Comparison of ENCODE assay signal across 8 cellular contexts in the genomic region with DNA sequence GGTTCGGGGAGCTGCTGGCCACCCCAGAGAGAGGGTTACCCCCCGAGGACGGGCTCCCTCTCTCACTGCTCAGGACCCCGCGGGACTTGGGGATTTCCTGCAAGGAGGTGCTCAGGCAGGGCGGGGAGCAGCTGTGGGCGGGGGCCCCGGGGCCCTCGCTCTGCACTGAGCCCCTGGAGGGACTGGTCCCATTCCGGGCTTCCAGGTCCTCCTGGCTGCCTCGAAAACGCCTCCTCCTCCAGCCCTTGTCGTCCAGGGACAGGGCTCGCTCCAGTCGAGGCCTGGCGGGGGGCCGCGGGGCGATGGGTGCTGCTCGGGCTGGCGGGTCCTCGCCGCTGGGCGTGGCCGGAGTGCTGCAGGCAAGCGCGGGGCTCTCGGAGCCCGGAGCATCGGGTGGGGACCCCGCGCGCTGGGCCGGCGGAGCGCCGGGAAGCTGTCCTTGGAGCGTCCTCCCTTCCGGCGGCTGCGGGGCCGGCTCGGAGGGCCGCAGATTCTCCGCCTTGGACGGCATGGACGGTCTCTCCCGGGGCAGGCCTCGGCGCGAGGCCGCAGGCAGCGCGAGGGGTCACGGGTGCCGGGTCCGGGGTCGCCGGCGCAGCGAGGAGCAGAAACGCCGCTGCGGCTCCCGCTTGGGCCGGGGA. TPM values are rescaled to one million over a fixed set of nuclear protein-coding genes. Genes with fewer than 3 reads are reported as not detected.
DNase-seq lines count a peak whose midpoint lies in the region; ATAC-seq, FAIRE-seq and TF ChIP-seq lines count a peak whose summit lies in the region.

No MANE protein-coding gene starts in this region.

- no peak for FAIRE-seq in astrocyte (lab: Jason Lieb, UNC)

- peak overlapping the region; percentile 88 for H3K9ac ChIP-seq in astrocyte (ENCODE audit: low read length)
- peak overlapping the region; percentile 72 for H3K9ac ChIP-seq in iPS-20b (ENCODE audit: low read depth, low read length)

- H3K4me1 Mint-ChIP-seq in T-cell (peaks cover 19 to 29% (median 28%) of the 10 kb centered on the region in 3 donors), astrocyte (ENCODE audit: low read depth, unreplicated experiment) (peaks cover 24% of the 10 kb centered on the region)

- peaks cover 60% of the 10 kb centered on the region for H3K79me2 ChIP-seq in astrocyte (ENCODE audit: insufficient read depth, low read length)

- POLR2A ChIA-PET in T-cell (lab: Charles Lee) = interaction anchor here in 1 of 2 donors (0.6 kb wide), 1 partner anchor 750 kb away, joined by 3 read pairs; no protein-coding TSS in a partner anchor

- H3K27me3 ChIP-seq in astrocyte (ENCODE audit: insufficient read depth, low read length) = no peaks in the 10 kb centered on the region
- peaks cover 5% of the 10 kb centered on the region; the same call in 1 of the 2 replicates for H3K27me3 ChIP-seq in iPS-20b (ENCODE audit: insufficient read depth, low read length)

- no peaks in the 10 kb centered on the region for H3K27me3 Mint-ChIP-seq in T-cell
- no peaks in the 10 kb centered on the region for H3K27me3 Mint-ChIP-seq in astrocyte (ENCODE audit: low read depth, unreplicated experiment)

- H3K27ac ChIP-seq in astrocyte (ENCODE audit: low read depth, low read length) (peak overlapping the region; percentile 44), iPS-20b (ENCODE audit: low read length) (no peak overlapping the region)

- no peak for TF ChIP-seq CTCF in astrocyte (IDR thresholded peaks at IDR 0.05; ENCODE audit: insufficient read depth, low read depth, low read length)

- H4K20me1 ChIP-seq in astrocyte (ENCODE audit: insufficient read depth, low read length) = peaks cover 82% of the 10 kb centered on the region

- H2AFZ ChIP-seq in astrocyte (ENCODE audit: low read depth, low read length) = peak overlapping the region; percentile 38

- H3K9me3 Mint-ChIP-seq in T-cell = no peaks in the 10 kb centered on the region
- H3K9me3 Mint-ChIP-seq in astrocyte (ENCODE audit: unreplicated experiment) = no peaks in the 10 kb centered on the region

- no peak overlapping the region for H3K27ac Mint-ChIP-seq in T-cell
- no peak overlapping the region for H3K27ac Mint-ChIP-seq in astrocyte (ENCODE audit: unreplicated experiment)

- H3K4me1 ChIP-seq in astrocyte (ENCODE audit: insufficient read depth, low read length) (peaks cover 38% of the 10 kb centered on the region), iPS-20b (ENCODE audit: insufficient read depth, low read length) (no peaks in the 10 kb centered on the region; the same call in 1 of the 2 replicates)

- H3K4me3 ChIP-seq in astrocyte (ENCODE audit: insufficient read depth, low read depth, low read length) = peak overlapping the region; percentile 69
- H3K4me3 ChIP-seq in iPS-20b (ENCODE audit: low read length) = peak overlapping the region; percentile 75

- peaks cover 18% of the 10 kb centered on the region for H3K36me3 ChIP-seq in astrocyte (ENCODE audit: insufficient read depth, low read length)
- H3K36me3 ChIP-seq in iPS-20b (ENCODE audit: insufficient read depth, low read depth, low read length) = peaks cover 35% of the 10 kb centered on the region

- H3K9me3 ChIP-seq in astrocyte (ENCODE audit: insufficient read depth, low read depth, low read length) (no peaks in the 10 kb centered on the region), iPS-20b (ENCODE audit: insufficient read depth, low read depth, low read length) (no peaks in the 10 kb centered on the region)

- H3K4me3 Mint-ChIP-seq in T-cell = peak overlapping the region; percentile 77 to 84 (median 81)
- peak overlapping the region; percentile 89 for H3K4me3 Mint-ChIP-seq in astrocyte (ENCODE audit: unreplicated experiment)

- peak overlapping the region; percentile 98 for H3K4me2 ChIP-seq in astrocyte (ENCODE audit: low read length)

- CTCF ChIA-PET in T-cell (lab: Charles Lee) = interaction anchor here (0.6 kb wide), 2 partner anchors 19 to 596 kb away, joined by 3 to 9 read pairs; no protein-coding TSS in a partner anchor

- ATAC-seq in GM18858 (IDR thresholded peaks at IDR 0.05; ENCODE audit: unreplicated experiment) (peak; percentile 26), HG03095 (IDR thresholded peaks at IDR 0.05; ENCODE audit: unreplicated experiment) (peak; percentile 40), T-cell (replicated peaks in 1 of 4) (peak; percentile 58 to 77 (median 62))

- H3K36me3 Mint-ChIP-seq in T-cell (peaks cover 22% of the 10 kb centered on the region), astrocyte (ENCODE audit: low read depth, unreplicated experiment) (peaks cover 8% of the 10 kb centered on the region)

- DNase-seq in A172 (ENCODE audit: low spot score) (peak; percentile 43), T-cell (peak; percentile 23 to 63 (median 44)), astrocyte (ENCODE audit: low read depth) (no peak), MV-4-11 (lab: John Stamatoyannopoulos, UW) (no peak)
- peak; percentile 39 to 44 for DNase-seq in stimulated activated CD4-positive, alpha-beta T cell treated with anti-CD3 and anti-CD28 coated beads, Interleukin-15, amount 100 ng/mL, for 48 hours (ENCODE audit: low read depth in 2 of 2)

RNA-seq across cellular contexts. Expression of a gene that starts 0.6 kb away (rescaled TPM):
- 16.6 and 17.6 TPM in 2 replicates for total RNA-seq in A172 (2014; rRNA removed; shearing (Covaris generic))
- total RNA-seq in T-cell = 10 to 100 TPM; 16.5 to 35.5 (median 31.8) TPM
- total RNA-seq in astrocyte = 12.6 and 13.2 TPM in 2 replicates

RNA-seq across cellular contexts. Expression of a gene that starts 28.6 kb away (rescaled TPM):
- 135 and 169 TPM in 2 replicates for total RNA-seq in A172 (2014; rRNA removed; shearing (Covaris generic))
- 10 to 100 TPM; 55.8 to 81.9 (median 65.7) TPM for total RNA-seq in T-cell
- 91.6 and 94.4 TPM in 2 replicates for total RNA-seq in astrocyte

RNA-seq across cellular contexts. Expression of a gene that starts 28.6 kb away (rescaled TPM):
- 99.2 and 148 TPM in 2 replicates for total RNA-seq in A172 (2014; rRNA removed; shearing (Covaris generic))
- total RNA-seq in T-cell = 100 to 1,000 TPM in 1 of 5 donors, 10 to 100 TPM in 4; 57.7 to 103 (median 95.6) TPM
- total RNA-seq in astrocyte = 71.5 and 71.7 TPM in 2 replicates

RNA-seq across cellular contexts. Expression of a gene that starts 39.1 kb away (rescaled TPM):
- total RNA-seq in A172 (2014; rRNA removed; shearing (Covaris generic)) = 16.9 and 23.8 TPM in 2 replicates
- total RNA-seq in T-cell (10 to 100 TPM; 10.5 to 15.7 (median 13.3) TPM), astrocyte (13.8 and 18.6 TPM in 2 replicates)

RNA-seq across cellular contexts. Expression of a gene that starts 43.8 kb away (rescaled TPM):
- 35.0 and 46.3 TPM in 2 replicates for total RNA-seq in A172 (2014; rRNA removed; shearing (Covaris generic))
- 10 to 100 TPM; 76.3 to 99.0 (median 92.4) TPM for total RNA-seq in T-cell
- total RNA-seq in astrocyte = 94.5 and 103 TPM in 2 replicates

Comparison
In these comparisons a context has a peak if more than half of its experiments do, and no peak if none do; other contexts are left out.
1. DNase-seq: peak in A172 (single experiment), T-cell (34 of 34) and stimulated activated CD4-positive, alpha-beta T cell treated with anti-CD3 and anti-CD28 coated beads, Interleukin-15, amount 100 ng/mL, for 48 hours (2 of 2); none in astrocyte (single experiment) and MV-4-11 (single experiment).
2. Peak in every context shown above with its lines, with median percentiles within 50 percentile points of each other: ATAC-seq.